Comparison of ENCODE assay signal across 10 cellular contexts in genomic region chr5:137206030-137206715, GRCh38.
DNase-seq lines count a peak whose midpoint lies in the region; TF ChIP-seq lines count a peak whose summit lies in the region.
"Had no signal": no experiment of that assay in that cellular context is flagged by ENCODE, and none has a peak within 500 bp of the region (broad histone marks: within the 10 kb centered on the region; RNA-seq: fewer than 3 reads in every experiment).

No MANE protein-coding gene starts in this region.

- no peak for TF ChIP-seq CTCF in HEK293 (tag by site-specific recombination; IDR thresholded peaks at IDR 0.05)
- TF ChIP-seq CTCF in cardiac fibroblast (IDR thresholded peaks at IDR 0.05; ENCODE audit: low read depth, low read length): no peak
- peak; percentile 3 for TF ChIP-seq CTCF in retinal pigment epithelial cell (conservative IDR thresholded peaks at IDR 0.05; ENCODE audit: low read depth, low read length)
- TF ChIP-seq CTCF in brain microvascular endothelial cell (IDR thresholded peaks at IDR 0.05; ENCODE audit: low read depth, low read length, missing control alignments): no peak

- peaks cover 12% of the 10 kb centered on the region for H3K4me1 ChIP-seq in HEK293 (ENCODE audit: control insufficient read depth, insufficient read depth, low read length)

- H3K27me3 ChIP-seq in brain microvascular endothelial cell (replicated peaks): no peaks in the 10 kb centered on the region

- H3K27ac ChIP-seq in HEK293 (ENCODE audit: extremely low read depth, low read depth, low read length) (0 out of 2 replicates have a peak overlapping the region, but pooled peaks have one; percentile 12), brain microvascular endothelial cell (no peak overlapping the region)

- CTCF ChIA-PET in HEK293 (lab: Yijun Ruan, JAX): interaction anchor here (0.5 kb wide), 1 partner anchor 107 kb away, joined by 3 read pairs; no protein-coding TSS in a partner anchor

- H3K36me3 ChIP-seq in HEK293 (ENCODE audit: control insufficient read depth in 2 of 2, insufficient read depth in 1 of 2, low read length in 2 of 2) (no peaks in the 10 kb centered on the region), brain microvascular endothelial cell (replicated peaks) (no peaks in the 10 kb centered on the region)

- H3K4me3 ChIP-seq in HEK293 (ENCODE audit: low read depth, low read length): no peak overlapping the region
- no peak overlapping the region for H3K4me3 ChIP-seq in cardiac fibroblast (replicated peaks in 1 of 2; ENCODE audit: low read depth in 2 of 2, low read length in 2 of 2)
- H3K4me3 ChIP-seq in retinal pigment epithelial cell (ENCODE audit: low read length): no peak overlapping the region
- H3K4me3 ChIP-seq in brain microvascular endothelial cell (ENCODE audit: low read depth, low read length): no peak overlapping the region

- in situ Hi-C loops in ACHN (cut with HindIII; ENCODE audit: low pct_ligation_motif_present, low pct_unique_long_range_greater_than_20kb, low sequenced_read_pairs) (no loop called here), brain microvascular endothelial cell (cut with HindIII; ENCODE audit: low pct_ligation_motif_present, low sequenced_read_pairs) (no loop called here)

- DNase-seq in NCI-H2107 treated with DMSO at 0.1 percent for 48 hours (lab: John Stamatoyannopoulos, UW; ENCODE audit: unreplicated experiment) (peak; percentile 53), cardiac fibroblast (ENCODE audit: low read depth in 2 of 2) (peak; percentile 49 to 50), retinal pigment epithelial cell (ENCODE audit: low read depth) (peak; percentile 77), SHP77 treated with DMSO at 0.1 percent for 48 hours (lab: John Stamatoyannopoulos, UW) (no peak), ACHN (no peak), brain microvascular endothelial cell (no peak)
- DNase-seq: activated naive CD4-positive, alpha-beta T cell treated with anti-CD3 and anti-CD28 coated beads for 36 hours; CD4-positive, alpha-beta memory T cell; NCI-H226 had no signal

- POLR2A ChIA-PET in HEK293 (lab: Yijun Ruan, JAX): no interaction called here

- no peaks in the 10 kb centered on the region for H3K9me3 ChIP-seq in HEK293 (ENCODE audit: control insufficient read depth, insufficient read depth, low read depth, low read length)

TF ChIP-seq in HEK293, 187 proteins besides CTCF, POLR2A, EP300 and RAD21:
- TF ChIP-seq OSR2 (tag by site-specific recombination; IDR thresholded peaks at IDR 0.05): peak; percentile 23; the same call in 1 of the 2 replicates
- peak; percentile 66 for TF ChIP-seq PRDM6 (tag by site-specific recombination; IDR thresholded peaks at IDR 0.05)
- no peak for TF ChIP-seq ZNF175 (tag by site-specific recombination; IDR thresholded peaks at IDR 0.05)
TF ChIP-seq in HEK293: peak in this region for 2.

Comparison
In these comparisons a context has a peak if more than half of its experiments do, and no peak if none do; other contexts are left out.
1. DNase-seq: peak in NCI-H2107 treated with DMSO at 0.1 percent for 48 hours (single experiment), cardiac fibroblast (2 of 2) and retinal pigment epithelial cell (single experiment); none in SHP77 treated with DMSO at 0.1 percent for 48 hours (single experiment), ACHN (single experiment) and brain microvascular endothelial cell (single experiment).